15 cellular contexts compared by ENCODE assay signal in the genomic region with DNA sequence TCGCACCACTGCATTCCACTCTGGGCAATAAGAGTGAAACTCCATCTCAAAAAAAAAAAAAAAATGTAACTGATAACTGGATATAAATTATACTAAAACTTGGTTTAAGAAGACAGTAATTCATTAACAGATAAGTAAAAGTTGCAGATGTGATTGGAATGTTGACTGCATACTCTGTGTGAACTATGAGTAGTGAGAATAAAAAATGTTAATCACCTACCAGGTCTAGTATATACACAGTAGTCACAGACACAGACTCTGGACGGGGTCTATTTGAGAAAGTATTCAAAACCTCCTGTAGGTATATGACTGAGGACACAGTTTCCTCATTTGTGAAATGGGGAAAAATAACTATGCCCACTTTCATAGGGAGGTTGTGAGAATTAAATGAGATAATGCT. TPM values are rescaled to one million over a fixed set of nuclear protein-coding genes. Genes with fewer than 3 reads are reported as not detected.
A peak's percentile ranks its signal among the peaks of the same experiment; 100 is the strongest.
DNase-seq lines count a peak whose midpoint lies in the region; ATAC-seq and TF ChIP-seq lines count a peak whose summit lies in the region.
"Had no signal": no experiment of that assay in that cellular context is flagged by ENCODE, and none has a peak within 500 bp of the region (broad histone marks: within the 10 kb centered on the region; RNA-seq: fewer than 3 reads in every experiment).

No MANE protein-coding gene starts in this region.

- POLR2A ChIA-PET in CD4-positive, alpha-beta T cell (lab: Charles Lee): no interaction called here

- H2BK120ac ChIP-seq in mesenchymal stem cell (ENCODE audit: low read depth, low read length): no peak overlapping the region

- CTCF ChIA-PET in CD4-positive, alpha-beta T cell (lab: Charles Lee): no interaction called here

- H3K27me3 ChIP-seq in body of pancreas (no peaks in the 10 kb centered on the region), mesenchymal stem cell (ENCODE audit: control insufficient read depth in 1 of 2, insufficient read depth in 1 of 2, low read length in 2 of 2) (no peaks in the 10 kb centered on the region), HAP-1 (ENCODE audit: low read depth) (no peaks in the 10 kb centered on the region)
- H3K27me3 ChIP-seq in CD4-positive, alpha-beta T cell (ENCODE audit: control insufficient read depth, insufficient read depth, low read length): no peaks in the 10 kb centered on the region

- no peak overlapping the region for H3K4me2 ChIP-seq in mesenchymal stem cell (ENCODE audit: low read length, poor library complexity, severe bottlenecking)
- H3K4me2 ChIP-seq: GM23338 had no signal

- 59 to 83% methylated on average over 2 of the region's 2 CpGs for WGBS in body of pancreas, 2 donors
- WGBS in mesenchymal stem cell: no CpG with 5 or more reads among the region's 2 CpGs

- H3K23ac ChIP-seq in mesenchymal stem cell (ENCODE audit: low read length in 2 of 2): no peak overlapping the region

- no peak overlapping the region for H2BK5ac ChIP-seq in mesenchymal stem cell (ENCODE audit: low read depth, low read length, poor library complexity, severe bottlenecking)

- H3K36me3 ChIP-seq in body of pancreas (replicated peaks in 1 of 2; ENCODE audit: insufficient read depth in 1 of 2, low read depth in 2 of 2): no peaks in the 10 kb centered on the region
- peaks cover 0 to 2% of the 10 kb centered on the region in 2 experiments for H3K36me3 ChIP-seq in mesenchymal stem cell (ENCODE audit: control insufficient read depth in 1 of 2, insufficient read depth in 2 of 2, low read depth in 1 of 2, low read length in 2 of 2)
- H3K36me3 ChIP-seq in HAP-1 (replicated peaks): no peaks in the 10 kb centered on the region

- peaks cover 3% of the 10 kb centered on the region for H3K27me3 Mint-ChIP-seq in glutamatergic neuron (ENCODE audit: unreplicated experiment)
- no peaks in the 10 kb centered on the region for H3K27me3 Mint-ChIP-seq in CD4-positive, alpha-beta T cell

- H3K4me1 Mint-ChIP-seq in glutamatergic neuron (ENCODE audit: low read depth, unreplicated experiment): peaks cover 15% of the 10 kb centered on the region
- peaks cover 27% of the 10 kb centered on the region for H3K4me1 Mint-ChIP-seq in CD4-positive, alpha-beta T cell (ENCODE audit: low read depth)

- intact Hi-C loops in body of pancreas (cut with DNase I): no loop called here
- intact Hi-C loops in CD4-positive, alpha-beta T cell (cut with DNase I, micrococcal nuclease): no loop called here

- no peak overlapping the region for H3K4ac ChIP-seq in mesenchymal stem cell (ENCODE audit: low read depth in 1 of 2, low read length in 2 of 2)

- H3K9ac ChIP-seq in mesenchymal stem cell (ENCODE audit: low read length): no peak overlapping the region

- H3K36me3 Mint-ChIP-seq in glutamatergic neuron (ENCODE audit: unreplicated experiment): no peaks in the 10 kb centered on the region
- peaks cover 4% of the 10 kb centered on the region for H3K36me3 Mint-ChIP-seq in CD4-positive, alpha-beta T cell (ENCODE audit: low read depth)

- no peaks in the 10 kb centered on the region for H3K9me3 ChIP-seq in body of pancreas
- no peaks in the 10 kb centered on the region for H3K9me3 ChIP-seq in mesenchymal stem cell (ENCODE audit: control insufficient read depth, low read length)
- H3K9me3 ChIP-seq in CD4-positive, alpha-beta T cell (ENCODE audit: control insufficient read depth, low read length): no peaks in the 10 kb centered on the region
- H3K9me3 ChIP-seq in HAP-1: no peaks in the 10 kb centered on the region
- H3K9me3 ChIP-seq: Caco-2 had no signal

- in situ Hi-C loops in HAP-1 (cut with MboI; ENCODE audit: low sequenced_read_pairs): no loop called here

- TF ChIP-seq CTCF in body of pancreas (IDR thresholded peaks at IDR 0.05): no peak
- TF ChIP-seq CTCF in glutamatergic neuron (IDR thresholded peaks at IDR 0.05; ENCODE audit: partially characterized antibody, unreplicated experiment): no peak
- TF ChIP-seq CTCF in CD4-positive, alpha-beta T cell (IDR thresholded peaks at IDR 0.05): no peak

- no peak overlapping the region for H3K14ac ChIP-seq in mesenchymal stem cell (ENCODE audit: low read length in 2 of 2)

- no peak overlapping the region for H2BK12ac ChIP-seq in mesenchymal stem cell (ENCODE audit: low read length in 2 of 2)

- H3K9me3 Mint-ChIP-seq in glutamatergic neuron (ENCODE audit: unreplicated experiment): peaks cover 3% of the 10 kb centered on the region
- H3K9me3 Mint-ChIP-seq in CD4-positive, alpha-beta T cell: no peaks in the 10 kb centered on the region
- H3K9me3 Mint-ChIP-seq: CD8-positive, alpha-beta T cell; GM23338; H9; HFFc6 had no signal

- no peak overlapping the region for H3K18ac ChIP-seq in mesenchymal stem cell (ENCODE audit: low read depth in 1 of 2, low read length in 2 of 2)

- peaks cover 19% of the 10 kb centered on the region for H3K79me1 ChIP-seq in mesenchymal stem cell (replicated peaks; ENCODE audit: low read length, poor library complexity, severe bottlenecking)

- DNase-seq in body of pancreas (no peak), glomerular visceral epithelial cell (ENCODE audit: extremely low spot score) (peak; percentile 4), mesenchymal stem cell (no peak), glutamatergic neuron (no peak), HAP-1 (ENCODE audit: low spot score in 2 of 2) (no peak)
- DNase-seq in CD4-positive, alpha-beta T cell: no peak
- DNase-seq: C1 segment of cervical spinal cord; Caco-2; CD8-positive, alpha-beta T cell; DMS153; DND-41; H9; HFFc6 had no signal

- H3K4me3 ChIP-seq in body of pancreas (no peak overlapping the region), mesenchymal stem cell (ENCODE audit: insufficient read depth in 1 of 2, low read depth in 1 of 2, low read length in 2 of 2) (no peak overlapping the region), HAP-1 (no peak overlapping the region)
- H3K4me3 ChIP-seq: GM12878, GM23338 had no signal

- peak; percentile 58 for ATAC-seq in body of pancreas
- ATAC-seq in CD4-positive, alpha-beta T cell (ENCODE audit: poor library complexity): no peak
- ATAC-seq: CD8-positive, alpha-beta T cell; GM12878; GM23338 had no signal

- no peak overlapping the region for H2BK15ac ChIP-seq in mesenchymal stem cell (ENCODE audit: low read depth, poor library complexity, severe bottlenecking)

- H4K91ac ChIP-seq in mesenchymal stem cell (ENCODE audit: low read length): no peak overlapping the region

- TF ChIP-seq POLR2A in body of pancreas (IDR thresholded peaks at IDR 0.05): no peak

- no peak overlapping the region for H3K4me3 Mint-ChIP-seq in glutamatergic neuron (ENCODE audit: unreplicated experiment)
- H3K4me3 Mint-ChIP-seq in CD4-positive, alpha-beta T cell: no peak overlapping the region
- H3K4me3 Mint-ChIP-seq: CD8-positive, alpha-beta T cell; GM23338; H9; HFFc6 had no signal

- H3K4me1 ChIP-seq in body of pancreas: peaks cover 10% of the 10 kb centered on the region
- peaks cover 1% of the 10 kb centered on the region for H3K4me1 ChIP-seq in mesenchymal stem cell (ENCODE audit: control insufficient read depth, insufficient read depth, low read depth, low read length)
- no peaks in the 10 kb centered on the region for H3K4me1 ChIP-seq in HAP-1
- H3K4me1 ChIP-seq: Caco-2 had no signal

- H2AK5ac ChIP-seq in mesenchymal stem cell (ENCODE audit: low read length, severe bottlenecking): no peak overlapping the region

- no peak overlapping the region for H3K27ac Mint-ChIP-seq in glutamatergic neuron (ENCODE audit: unreplicated experiment)
- no peak overlapping the region for H3K27ac Mint-ChIP-seq in CD4-positive, alpha-beta T cell
- H3K27ac Mint-ChIP-seq: CD8-positive, alpha-beta T cell; GM23338; HFFc6 had no signal

- H2AFZ ChIP-seq in mesenchymal stem cell (ENCODE audit: low read depth, low read length): no peak overlapping the region
- H2AFZ ChIP-seq: GM23338 had no signal

- no peak overlapping the region for H4K8ac ChIP-seq in mesenchymal stem cell (ENCODE audit: low read length)

- H3K27ac ChIP-seq in body of pancreas: peak overlapping the region in 2 of 4 donors; percentile 40 to 41
- H3K27ac ChIP-seq in mesenchymal stem cell (ENCODE audit: low read length, poor library complexity, severe bottlenecking): peak overlapping the region; percentile 54
- no peak overlapping the region for H3K27ac ChIP-seq in CD4-positive, alpha-beta T cell (ENCODE audit: low read depth, low read length)

RNA-seq across cellular contexts. Expression of a gene that starts 26.0 kb away (rescaled TPM):
- total RNA-seq in body of pancreas (10 to 100 TPM; 40.5 to 50.1 TPM), glutamatergic neuron (ENCODE audit: unreplicated experiment) (59.2 TPM)
- 102 TPM for polyA plus RNA-seq in mesenchymal stem cell (2013, experiment 1 of 2)
- polyA plus RNA-seq in mesenchymal stem cell (2013, experiment 2 of 2): 107 TPM
- total RNA-seq in CD4-positive, alpha-beta T cell: 10 to 100 TPM; 41.1 to 41.3 TPM
